1 cellular context compared by ENCODE assay signal in genomic region chr2:190649798-190650390, GRCh38.
TF ChIP-seq lines count a peak whose summit lies in the region.

No MANE protein-coding gene starts in this region.

TF ChIP-seq in HepG2, 621 proteins besides CTCF, POLR2A, EP300 and RAD21 (continued from another document and continues in another):
- TF ChIP-seq ZNF280D (CRISPR knock-in tag; IDR thresholded peaks at IDR 0.05) (no peak), NFYB (CRISPR knock-in tag; IDR thresholded peaks at IDR 0.05) (no peak), NFE2L1 (CRISPR knock-in tag; IDR thresholded peaks at IDR 0.05; ENCODE audit: borderline replicate concordance) (no peak), MLXIP (CRISPR knock-in tag; IDR thresholded peaks at IDR 0.05; ENCODE audit: borderline replicate concordance) (no peak), ZBTB44 (CRISPR knock-in tag; IDR thresholded peaks at IDR 0.05) (no peak), MYNN (CRISPR knock-in tag; IDR thresholded peaks at IDR 0.05; ENCODE audit: low read depth) (no peak), CCAR2 (optimal IDR thresholded peaks at IDR 0.05; ENCODE audit: low read depth, low read length) (no peak), NONO (IDR thresholded peaks at IDR 0.05) (no peak), NONO (CRISPR knock-in tag; conservative IDR thresholded peaks at IDR 0.05) (no peak), ZNF205 (CRISPR knock-in tag; IDR thresholded peaks at IDR 0.05) (0 out of 2 replicates have a peak, but pooled peaks have one; percentile 6), AHR (CRISPR knock-in tag; IDR thresholded peaks at IDR 0.05) (no peak), CREB1 (IDR thresholded peaks at IDR 0.05) (peak; percentile 63), CREB1 (CRISPR knock-in tag; IDR thresholded peaks at IDR 0.05) (peak; percentile 60), ZNF558 (CRISPR knock-in tag; IDR thresholded peaks at IDR 0.05; ENCODE audit: borderline replicate concordance) (no peak; the same call in 1 of the 2 replicates), STAT6 (CRISPR knock-in tag; IDR thresholded peaks at IDR 0.05; ENCODE audit: borderline replicate concordance) (no peak), SIN3B (IDR thresholded peaks at IDR 0.05; ENCODE audit: low read length) (0 out of 2 replicates have a peak, but pooled peaks have one; percentile 39), SP2 (CRISPR knock-in tag; IDR thresholded peaks at IDR 0.05) (no peak), ADNP (CRISPR knock-in tag; IDR thresholded peaks at IDR 0.05) (no peak), KDM6A (CRISPR knock-in tag; IDR thresholded peaks at IDR 0.05; ENCODE audit: low read depth) (no peak), SNAPC2 (CRISPR knock-in tag; IDR thresholded peaks at IDR 0.05) (0 out of 2 replicates have a peak, but pooled peaks have one; percentile 50), DR1 (CRISPR knock-in tag; IDR thresholded peaks at IDR 0.05) (no peak), SOX6 (IDR thresholded peaks at IDR 0.05) (no peak), SOX6 (CRISPR knock-in tag; IDR thresholded peaks at IDR 0.05) (no peak), TOPORS (CRISPR knock-in tag; IDR thresholded peaks at IDR 0.05) (0 out of 2 replicates have a peak, but pooled peaks have one; percentile 56), HIC2 (CRISPR knock-in tag; IDR thresholded peaks at IDR 0.05; ENCODE audit: low read depth) (no peak), SAP130 (CRISPR knock-in tag; IDR thresholded peaks at IDR 0.05; ENCODE audit: low read depth) (peak; percentile 17; the same call in 1 of the 2 replicates), ZNF878 (CRISPR knock-in tag; IDR thresholded peaks at IDR 0.05) (0 out of 2 replicates have a peak, but pooled peaks have one; percentile 9), REPIN1 (CRISPR knock-in tag; IDR thresholded peaks at IDR 0.05; ENCODE audit: borderline replicate concordance, low read depth) (no peak; the same call in 1 of the 2 replicates), ARID5B (CRISPR knock-in tag; IDR thresholded peaks at IDR 0.05) (0 out of 2 replicates have a peak, but pooled peaks have one; percentile 21), ARID2 (CRISPR knock-in tag; IDR thresholded peaks at IDR 0.05; ENCODE audit: borderline replicate concordance) (0 out of 2 replicates have a peak, but pooled peaks have one; percentile 23), SMARCC2 (IDR thresholded peaks at IDR 0.05) (no peak), PCBP1 (IDR thresholded peaks at IDR 0.05; ENCODE audit: borderline replicate concordance, low read depth, low read length) (no peak), ELF4 (CRISPR knock-in tag; IDR thresholded peaks at IDR 0.05; ENCODE audit: borderline replicate concordance) (0 out of 2 replicates have a peak, but pooled peaks have one; percentile 34), ELF1 (CRISPR knock-in tag; IDR thresholded peaks at IDR 0.05) (0 out of 2 replicates have a peak, but pooled peaks have one; percentile 9), DNMT1 (CRISPR knock-in tag; IDR thresholded peaks at IDR 0.05) (no peak), ZNF639 (CRISPR knock-in tag; conservative IDR thresholded peaks at IDR 0.05) (no peak), ZNF550 (CRISPR knock-in tag; IDR thresholded peaks at IDR 0.05; ENCODE audit: borderline replicate concordance) (no peak), GATAD1 (CRISPR knock-in tag; IDR thresholded peaks at IDR 0.05) (0 out of 2 replicates have a peak, but pooled peaks have one; percentile 27), ZNF354B (CRISPR knock-in tag; IDR thresholded peaks at IDR 0.05) (0 out of 2 replicates have a peak, but pooled peaks have one; percentile 24), GRHL1 (CRISPR knock-in tag; conservative IDR thresholded peaks at IDR 0.05) (no peak)
